Comparison of ENCODE assay signal across 8 cellular contexts in genomic region chr2:148201075-148202004, GRCh38.
DNase-seq lines count a peak whose midpoint lies in the region; ATAC-seq and TF ChIP-seq lines count a peak whose summit lies in the region.

No MANE protein-coding gene starts in this region.

- H3K27ac Mint-ChIP-seq in activated T-cell treated with anti-CD3 and anti-CD28 coated beads, Interleukin-2, amount 50 U/mL, for 24 hours: no peak overlapping the region
- H3K27ac Mint-ChIP-seq in glutamatergic neuron (ENCODE audit: unreplicated experiment): no peak overlapping the region

- TF ChIP-seq CTCF in glutamatergic neuron (IDR thresholded peaks at IDR 0.05; ENCODE audit: partially characterized antibody, unreplicated experiment) (peak; percentile 43), omental fat pad (IDR thresholded peaks at IDR 0.05) (no peak)

- no peak for ATAC-seq in omental fat pad (ENCODE audit: low FRiP score)

- DNase-seq in activated effector memory CD4-positive, alpha-beta T cell treated with anti-CD3 and anti-CD28 coated beads, Interleukin-2, amount 50 U/mL, for 16 hours: peak; percentile 66
- DNase-seq in activated effector memory CD4-positive, alpha-beta T cell treated with Interleukin-2 at 50 U/mL for 16 hours: no peak
- DNase-seq in NCI-H446 treated with DMSO at 0.1 percent for 48 hours (lab: John Stamatoyannopoulos, UW): peak; percentile 0
- DNase-seq in activated T-cell treated with anti-CD3 and anti-CD28 coated beads, Interleukin-2, amount 50 U/mL, for 24 hours: peak; percentile 49
- DNase-seq in glutamatergic neuron: peak; percentile 60
- peak; percentile 18 for DNase-seq in smooth muscle cell of the brain vasculature (ENCODE audit: low read depth, low spot score)
- DNase-seq in omental fat pad (ENCODE audit: low spot score): no peak
- no peak for DNase-seq in NCI-H1105 treated with DMSO at 0.1 percent for 48 hours (lab: John Stamatoyannopoulos, UW)

- H3K36me3 Mint-ChIP-seq in activated T-cell treated with anti-CD3 and anti-CD28 coated beads, Interleukin-2, amount 50 U/mL, for 24 hours (ENCODE audit: low read depth): peaks cover 2% of the 10 kb centered on the region
- peaks cover 6% of the 10 kb centered on the region for H3K36me3 Mint-ChIP-seq in glutamatergic neuron (ENCODE audit: unreplicated experiment)

- no peaks in the 10 kb centered on the region for H3K9me3 Mint-ChIP-seq in activated T-cell treated with anti-CD3 and anti-CD28 coated beads, Interleukin-2, amount 50 U/mL, for 24 hours
- H3K9me3 Mint-ChIP-seq in glutamatergic neuron (ENCODE audit: unreplicated experiment): peaks cover 3% of the 10 kb centered on the region

- no peaks in the 10 kb centered on the region for H3K27me3 Mint-ChIP-seq in activated T-cell treated with anti-CD3 and anti-CD28 coated beads, Interleukin-2, amount 50 U/mL, for 24 hours
- no peaks in the 10 kb centered on the region for H3K27me3 Mint-ChIP-seq in glutamatergic neuron (ENCODE audit: unreplicated experiment)

- H3K4me1 Mint-ChIP-seq in activated T-cell treated with anti-CD3 and anti-CD28 coated beads, Interleukin-2, amount 50 U/mL, for 24 hours (ENCODE audit: low read depth): peaks cover 3% of the 10 kb centered on the region
- no peaks in the 10 kb centered on the region for H3K4me1 Mint-ChIP-seq in glutamatergic neuron (ENCODE audit: low read depth, unreplicated experiment)

- H3K4me3 Mint-ChIP-seq in activated T-cell treated with anti-CD3 and anti-CD28 coated beads, Interleukin-2, amount 50 U/mL, for 24 hours: no peak overlapping the region
- no peak overlapping the region for H3K4me3 Mint-ChIP-seq in glutamatergic neuron (ENCODE audit: unreplicated experiment)

Comparison
In these comparisons a context has a peak if more than half of its experiments do, and no peak if none do; other contexts are left out.
1. DNase-seq: peak in activated effector memory CD4-positive, alpha-beta T cell treated with anti-CD3 and anti-CD28 coated beads, Interleukin-2, amount 50 U/mL, for 16 hours (single experiment), NCI-H446 treated with DMSO at 0.1 percent for 48 hours (single experiment), activated T-cell treated with anti-CD3 and anti-CD28 coated beads, Interleukin-2, amount 50 U/mL, for 24 hours (single experiment), glutamatergic neuron (single experiment) and smooth muscle cell of the brain vasculature (single experiment); none in activated effector memory CD4-positive, alpha-beta T cell treated with Interleukin-2 at 50 U/mL for 16 hours (single experiment), omental fat pad (single experiment) and NCI-H1105 treated with DMSO at 0.1 percent for 48 hours (single experiment).